Comparison of ENCODE assay signal across 18 cellular contexts in the genomic region with DNA sequence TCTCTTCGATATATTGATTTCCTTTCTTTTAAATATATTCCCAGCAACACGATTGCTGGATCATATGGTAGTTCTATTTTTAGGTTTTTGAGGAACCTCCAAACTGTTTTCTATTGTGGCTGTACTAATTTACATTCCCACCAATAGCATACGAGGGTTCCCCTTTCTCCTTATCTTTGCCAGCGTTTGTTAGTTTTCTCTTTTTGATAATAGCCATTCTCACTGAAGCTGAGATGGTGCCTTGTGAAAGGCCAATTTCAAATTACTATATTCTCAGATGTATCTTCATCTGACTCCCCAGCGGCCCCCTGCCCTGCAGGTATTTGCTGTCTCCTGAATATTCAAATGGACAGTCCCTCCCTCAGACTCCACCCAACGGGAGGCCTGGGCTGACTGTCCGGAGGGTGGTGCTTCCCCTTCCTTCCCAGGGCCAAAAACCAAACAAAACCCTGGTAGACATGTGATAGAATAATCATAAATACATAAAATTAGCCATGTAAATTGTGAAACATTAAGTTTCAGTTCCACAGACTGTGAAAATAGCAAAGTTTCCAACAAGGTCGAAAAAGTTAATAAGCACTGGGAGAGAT. TPM values are rescaled to one million over a fixed set of nuclear protein-coding genes. Genes with fewer than 3 reads are reported as not detected.
A peak's percentile ranks its signal among the peaks of the same experiment; 100 is the strongest.
DNase-seq lines count a peak whose midpoint lies in the region; ATAC-seq and TF ChIP-seq lines count a peak whose summit lies in the region.
"Had no signal": no experiment of that assay in that cellular context is flagged by ENCODE, and none has a peak within 500 bp of the region (broad histone marks: within the 10 kb centered on the region; RNA-seq: fewer than 3 reads in every experiment).

No MANE protein-coding gene starts in this region.

- H3K79me2 ChIP-seq in osteoblast (ENCODE audit: insufficient read depth, low read length) = no peaks in the 10 kb centered on the region

- BruUV-seq in Panc1 (replicated peaks; lab: Mats Ljungman, UMichigan) = no TSS peak

- H3K4me2 ChIP-seq in osteoblast (ENCODE audit: insufficient read depth, low read length) = no peak overlapping the region

- peaks cover 11% of the 10 kb centered on the region; the same call in 1 of the 2 replicates for H3K4me1 ChIP-seq in HEK293 (ENCODE audit: control insufficient read depth, insufficient read depth, low read length)
- H3K4me1 ChIP-seq in Panc1 (ENCODE audit: control insufficient read depth, insufficient read depth, low read length) = peaks cover 22% of the 10 kb centered on the region
- peaks cover 25% of the 10 kb centered on the region for H3K4me1 ChIP-seq in osteoblast (ENCODE audit: insufficient read depth, low read length)

- DNase-seq in AML-193 (lab: John Stamatoyannopoulos, UW) (peak; percentile 24 to 34), Panc1 (ENCODE audit: low read depth, low spot score) (no peak), iPS-NIHi11 (ENCODE audit: low spot score) (peak; percentile 47), osteoblast (ENCODE audit: insufficient read length, low spot score, missing footprints) (no peak), NCI-H2107 treated with DMSO at 0.1 percent for 48 hours (lab: John Stamatoyannopoulos, UW; ENCODE audit: unreplicated experiment) (no peak), NCI-H2196 treated with DMSO at 0.1 percent for 48 hours (lab: John Stamatoyannopoulos, UW; ENCODE audit: unreplicated experiment) (no peak)
- DNase-seq: ACHN; activated CD4-positive, alpha-beta T cell treated with anti-CD3 and anti-CD28 coated beads for 1 hour; activated gamma-delta T cell; COR-L47; NCI-H1694; NCI-H446 treated with DMSO at 0.1 percent for 48 hours; PC-3; posterior cingulate gyrus; T-cell had no signal

- H3K27ac ChIP-seq in HEK293 (ENCODE audit: extremely low read depth, low read depth, low read length) (no peak overlapping the region), Panc1 (ENCODE audit: low read length) (peak overlapping the region; percentile 21; the same call in 1 of the 2 replicates), osteoblast (ENCODE audit: low read depth, low read length) (no peak overlapping the region)

- no peak overlapping the region for H2AFZ ChIP-seq in osteoblast (ENCODE audit: low read length)

- no peaks in the 10 kb centered on the region for H3K27me3 ChIP-seq in Panc1 (ENCODE audit: control insufficient read depth, insufficient read depth, low read length)
- no peaks in the 10 kb centered on the region for H3K27me3 ChIP-seq in osteoblast (ENCODE audit: insufficient read depth, low read length)

- CTCF ChIA-PET in HEK293 (lab: Yijun Ruan, JAX) = interaction anchor here (0.7 kb wide), 1 partner anchor 36 kb away, joined by 3 read pairs; no protein-coding TSS in a partner anchor
- CTCF ChIA-PET in Panc1 (lab: Charles Lee) = no interaction called here

- H3K4me3 ChIP-seq in HEK293 (ENCODE audit: low read depth, low read length) (no peak overlapping the region), Panc1 (ENCODE audit: low read depth in 2 of 2, low read length in 2 of 2) (no peak overlapping the region), osteoblast (ENCODE audit: insufficient read depth, low read length) (no peak overlapping the region)

- no peaks in the 10 kb centered on the region for H4K20me1 ChIP-seq in osteoblast (ENCODE audit: insufficient read depth, low read length)

- POLR2A ChIA-PET in HEK293 (lab: Yijun Ruan, JAX) = interaction anchor here (0.6 kb wide), 1 partner anchor 20 kb away, joined by 3 read pairs; no protein-coding TSS in a partner anchor
- POLR2A ChIA-PET in Panc1 (lab: Charles Lee) = no interaction called here

- intact Hi-C loops in Panc1 (cut with micrococcal nuclease; ENCODE audit: unreplicated experiment) = no loop called here

- in situ Hi-C loops in Panc1 (cut with HindIII; ENCODE audit: low pct_unique_long_range_greater_than_20kb, low sequenced_read_pairs) = no loop called here

- H3K9me3 ChIP-seq in HEK293 (ENCODE audit: control insufficient read depth, insufficient read depth, low read depth, low read length) (no peaks in the 10 kb centered on the region), Panc1 (ENCODE audit: control insufficient read depth, insufficient read depth, low read depth, low read length) (no peaks in the 10 kb centered on the region), osteoblast (ENCODE audit: low read depth, low read length) (no peaks in the 10 kb centered on the region)

- no peak for TF ChIP-seq CTCF in HEK293 (tag by site-specific recombination; IDR thresholded peaks at IDR 0.05)
- TF ChIP-seq CTCF in Panc1 (IDR thresholded peaks at IDR 0.05) = no peak
- TF ChIP-seq CTCF in osteoblast (IDR thresholded peaks at IDR 0.05; ENCODE audit: extremely low read depth, low read depth, low read length) = no peak

- ATAC-seq in Panc1 (no peak), HG03442 (IDR thresholded peaks at IDR 0.05; ENCODE audit: unreplicated experiment) (no peak)
- ATAC-seq: PC-3; stimulated activated effector memory CD8-positive, alpha-beta T cell treated with anti-CD3 and anti-CD28 coated beads, Interleukin-12 subunit alpha, Interleukin-12 subunit beta, amount 100 ng/mL, for 72 hours; T-cell had no signal

- H3K36me3 ChIP-seq in HEK293 (ENCODE audit: control insufficient read depth in 2 of 2, insufficient read depth in 1 of 2, low read length in 2 of 2) (no peaks in the 10 kb centered on the region), Panc1 (ENCODE audit: control insufficient read depth, insufficient read depth, low read length) (no peaks in the 10 kb centered on the region), osteoblast (ENCODE audit: insufficient read depth, low read length) (no peaks in the 10 kb centered on the region)

TF ChIP-seq in HEK293, 187 proteins besides CTCF, POLR2A, EP300 and RAD21:
- TF ChIP-seq ZNF133 (tag by site-specific recombination; IDR thresholded peaks at IDR 0.05) = no peak
- TF ChIP-seq PRDM10 (tag by site-specific recombination; IDR thresholded peaks at IDR 0.05) = peak; percentile 49

RNA-seq across cellular contexts. Expression of gene TARBP1, which starts 33.5 kb away (rescaled TPM):
- total RNA-seq in Panc1 (2021; ENCODE audit: unreplicated experiment) = 45.0 TPM
- 28.9 TPM for polyA plus RNA-seq in Panc1 (2012; ENCODE audit: insufficient read length)
- 29.7 and 33.6 TPM in 2 replicates for total RNA-seq in osteoblast

Comparison
In these comparisons a context has a peak if more than half of its experiments do, and no peak if none do; other contexts are left out.
1. DNase-seq: peak in AML-193 (2 of 2) and iPS-NIHi11 (single experiment); none in Panc1 (single experiment), osteoblast (single experiment), NCI-H2107 treated with DMSO at 0.1 percent for 48 hours (single experiment) and NCI-H2196 treated with DMSO at 0.1 percent for 48 hours (single experiment).